ENCODE assay signal across 9 cellular contexts in genomic region chr12:2337031-2338010, GRCh38.
DNase-seq lines count a peak whose midpoint lies in the region; ATAC-seq and TF ChIP-seq lines count a peak whose summit lies in the region.
"Had no signal": no experiment of that assay in that cellular context is flagged by ENCODE, and none has a peak within 500 bp of the region (broad histone marks: within the 10 kb centered on the region; RNA-seq: fewer than 3 reads in every experiment).

No MANE protein-coding gene starts in this region.

- intact Hi-C loops in left ventricle myocardium superior (cut with micrococcal nuclease) (no loop called here), colonic mucosa (cut with DNase I) (no loop called here)

- no peak overlapping the region for H3K4me3 ChIP-seq in cardiac muscle cell
- H3K4me3 ChIP-seq in colonic mucosa, result no peak overlapping the region
- H3K4me3 ChIP-seq in urinary bladder (ENCODE audit: low read depth, low read length), result no peak overlapping the region
- H3K4me3 ChIP-seq: ovary had no signal

- TF ChIP-seq CTCF in cardiac muscle cell (IDR thresholded peaks at IDR 0.05; ENCODE audit: low read depth, low read length), result no peak
- TF ChIP-seq CTCF in colonic mucosa (IDR thresholded peaks at IDR 0.05), result no peak
- TF ChIP-seq CTCF in nephron progenitor cell (IDR thresholded peaks at IDR 0.05), result no peak

- H3K36me3 ChIP-seq in cardiac muscle cell (no peaks in the 10 kb centered on the region), colonic mucosa (no peaks in the 10 kb centered on the region), urinary bladder (ENCODE audit: insufficient read depth) (no peaks in the 10 kb centered on the region)
- H3K36me3 ChIP-seq: ovary had no signal

- peak overlapping the region; percentile 20 for H3K4me3 Mint-ChIP-seq in nephron progenitor cell

- no peak overlapping the region for H3K9ac ChIP-seq in colonic mucosa (ENCODE audit: low read depth in 2 of 2, low read length in 2 of 2)

- H3K27ac Mint-ChIP-seq in nephron progenitor cell, result no peak overlapping the region

- no peaks in the 10 kb centered on the region for H3K9me3 ChIP-seq in cardiac muscle cell (ENCODE audit: low read depth)
- H3K9me3 ChIP-seq in colonic mucosa, result no peaks in the 10 kb centered on the region
- H3K9me3 ChIP-seq: ovary had no signal

- H3K4me1 Mint-ChIP-seq in nephron progenitor cell, result peaks cover 70% of the 10 kb centered on the region

- H3K4me1 ChIP-seq in cardiac muscle cell (ENCODE audit: low read depth) (peaks cover 36% of the 10 kb centered on the region), colonic mucosa (no peaks in the 10 kb centered on the region), urinary bladder (ENCODE audit: insufficient read depth) (no peaks in the 10 kb centered on the region)

- H3K27ac ChIP-seq in cardiac muscle cell, result peak overlapping the region; percentile 99
- peak overlapping the region; percentile 54 for H3K27ac ChIP-seq in colonic mucosa
- peak overlapping the region; percentile 39 for H3K27ac ChIP-seq in urinary bladder (ENCODE audit: low read depth)

- peaks cover 7% of the 10 kb centered on the region for H3K9me3 Mint-ChIP-seq in nephron progenitor cell

- DNase-seq in cardiac muscle cell (ENCODE audit: low read depth in 1 of 2, low spot score in 1 of 2) (no peak), left ventricle myocardium superior (no peak), colonic mucosa (no peak), nephron progenitor cell (no peak), islet precursor cell (no peak), midbrain (lab: John Stamatoyannopoulos, UW) (no peak), dermis blood vessel endothelial cell (no peak)
- DNase-seq: ovary had no signal

- no peak for ATAC-seq in left ventricle myocardium superior

- H3K27me3 ChIP-seq in cardiac muscle cell (no peaks in the 10 kb centered on the region), colonic mucosa (no peaks in the 10 kb centered on the region)
- H3K27me3 ChIP-seq: ovary had no signal

- H3K36me3 Mint-ChIP-seq in nephron progenitor cell (ENCODE audit: low read depth), result no peaks in the 10 kb centered on the region

- WGBS in urinary bladder, result 92% methylated on average over 11 of the region's 11 CpGs

- H3K27me3 Mint-ChIP-seq in nephron progenitor cell (ENCODE audit: low read depth, poor library complexity), result peaks cover 3% of the 10 kb centered on the region

Comparison
In these comparisons a context has a peak if more than half of its experiments do, and no peak if none do; other contexts are left out.
1. H3K27ac ChIP-seq: peak in every context shown above with its lines; median percentile 99 in cardiac muscle cell; 54 in colonic mucosa; 39 in urinary bladder.